In the genomic region with DNA sequence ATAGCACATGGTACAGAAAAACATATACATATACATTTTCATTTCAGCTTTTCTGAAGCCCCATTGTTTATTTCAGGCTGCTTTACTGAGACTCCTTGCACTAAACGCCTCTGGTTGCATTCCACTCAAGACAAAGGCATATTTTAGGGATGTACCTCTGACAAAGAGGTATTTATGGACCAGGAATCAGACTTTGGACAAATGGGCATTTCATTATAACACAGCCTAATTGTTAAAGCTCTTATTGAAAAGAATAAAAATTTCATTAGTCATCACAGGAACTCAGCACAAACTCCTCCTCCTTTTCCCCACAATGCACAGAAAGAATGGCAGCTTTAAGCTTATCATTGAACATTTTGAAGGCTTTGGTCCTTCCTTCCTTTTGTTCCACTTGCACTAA, we compare ENCODE assay signal across 19 cellular contexts.
"Had no signal": no experiment of that assay in that cellular context is flagged by ENCODE, and none has a peak within 500 bp of the region (broad histone marks: within the 10 kb centered on the region; RNA-seq: fewer than 3 reads in every experiment).

No MANE protein-coding gene starts in this region.

- H3K4me3 ChIP-seq: gastroesophageal sphincter, left lung had no signal

- H3K36me3 ChIP-seq: gastroesophageal sphincter, left lung had no signal

- H3K9me3 ChIP-seq: gastroesophageal sphincter, left lung had no signal

- H3K27ac ChIP-seq: gastroesophageal sphincter, left lung had no signal

- H3K9me3 Mint-ChIP-seq: dendritic cell treated with granulocyte-macrophage colony-stimulating factor and Interleukin-4, amounts not matched to agents 40 ng/mL and 50 ng/mL, for 4 days; natural killer cell treated with Interleukin-12 subunit alpha and Interleukin-12 subunit beta and Interleukin-15 and Interleukin-18, amount 100 ng/mL, for 72 hours; stimulated activated naive CD8-positive, alpha-beta T cell treated with anti-CD3 and anti-CD28 coated beads, Interleukin-15, amount 100 ng/mL, for 72 hours had no signal

- H3K36me3 Mint-ChIP-seq: activated naive CD8-positive, alpha-beta T cell; brain; memory B cell; natural killer cell treated with Interleukin-12 subunit alpha and Interleukin-12 subunit beta and Interleukin-15 and Interleukin-18, amount 100 ng/mL, for 72 hours had no signal

- H3K27me3 ChIP-seq: gastroesophageal sphincter, left lung had no signal

- DNase-seq: activated B cell treated with CpG ODN at 0.5 μM for 24 hours; activated CD4-positive, alpha-beta T cell treated with anti-CD3 and anti-CD28 coated beads for 48 hours; activated CD8-positive, alpha-beta memory T cell treated with anti-CD3 and anti-CD28 coated beads, Interleukin-2, amount 50 U/mL, for 4 hours; activated CD8-positive, alpha-beta T cell treated with anti-CD3 and anti-CD28 coated beads, Interleukin-2, amount 10 ng/mL, durations not matched to agents 7 days and 5 days; activated gamma-delta T cell; activated T-cell treated with anti-CD3 and anti-CD28 coated beads, Interleukin-2, amount 50 U/mL, for 72 hours; amniotic stem cell; cerebellar nuclear complex; islet precursor cell; left lung; stimulated activated CD4-positive, alpha-beta T cell treated with anti-CD3 and anti-CD28 coated beads, Interleukin-1b, Interleukin-23, amount 100 ng/mL, for 48 hours; stimulated activated naive CD8-positive, alpha-beta T cell treated with anti-CD3 and anti-CD28 coated beads, Interleukin-15, amount 100 ng/mL, for 72 hours; T-helper 2 cell had no signal

- H3K27me3 Mint-ChIP-seq: activated B cell treated with CpG ODN at 0.5 μM for 24 hours; activated naive CD8-positive, alpha-beta T cell; dendritic cell treated with granulocyte-macrophage colony-stimulating factor and Interleukin-4, amounts not matched to agents 40 ng/mL and 50 ng/mL, for 4 days; memory B cell; natural killer cell treated with Interleukin-12 subunit alpha and Interleukin-12 subunit beta and Interleukin-15 and Interleukin-18, amount 100 ng/mL, for 72 hours; stimulated activated naive CD8-positive, alpha-beta T cell treated with anti-CD3 and anti-CD28 coated beads, Interleukin-15, amount 100 ng/mL, for 72 hours had no signal

- H3K4me1 Mint-ChIP-seq: activated B cell treated with CpG ODN at 0.5 μM for 24 hours; brain; memory B cell; stimulated activated naive CD8-positive, alpha-beta T cell treated with anti-CD3 and anti-CD28 coated beads, Interleukin-15, amount 100 ng/mL, for 72 hours had no signal

- H3K4me3 Mint-ChIP-seq: activated B cell treated with CpG ODN at 0.5 μM for 24 hours; activated CD8-positive, alpha-beta T cell treated with anti-CD3 and anti-CD28 coated beads, Interleukin-2, amount 10 ng/mL, durations not matched to agents 7 days and 5 days; activated naive CD8-positive, alpha-beta T cell; activated T-cell treated with anti-CD3 and anti-CD28 coated beads, Interleukin-2, amount 50 U/mL, for 72 hours; brain; dendritic cell treated with granulocyte-macrophage colony-stimulating factor and Interleukin-4, amounts not matched to agents 40 ng/mL and 50 ng/mL, for 4 days; memory B cell; natural killer cell treated with Interleukin-12 subunit alpha and Interleukin-12 subunit beta and Interleukin-15 and Interleukin-18, amount 100 ng/mL, for 72 hours; stimulated activated naive CD8-positive, alpha-beta T cell treated with anti-CD3 and anti-CD28 coated beads, Interleukin-15, amount 100 ng/mL, for 72 hours had no signal

- H3K4me1 ChIP-seq: gastroesophageal sphincter, left lung had no signal

- H3K27ac Mint-ChIP-seq: activated B cell treated with CpG ODN at 0.5 μM for 24 hours; activated CD8-positive, alpha-beta T cell treated with anti-CD3 and anti-CD28 coated beads, Interleukin-2, amount 10 ng/mL, durations not matched to agents 7 days and 5 days; activated naive CD8-positive, alpha-beta T cell; activated T-cell treated with anti-CD3 and anti-CD28 coated beads, Interleukin-2, amount 50 U/mL, for 72 hours; dendritic cell treated with granulocyte-macrophage colony-stimulating factor and Interleukin-4, amounts not matched to agents 40 ng/mL and 50 ng/mL, for 4 days; memory B cell; natural killer cell treated with Interleukin-12 subunit alpha and Interleukin-12 subunit beta and Interleukin-15 and Interleukin-18, amount 100 ng/mL, for 72 hours; stimulated activated naive CD8-positive, alpha-beta T cell treated with anti-CD3 and anti-CD28 coated beads, Interleukin-15, amount 100 ng/mL, for 72 hours had no signal
